In genomic region chr11:10109836-10110235, GRCh38 we compare ENCODE assay signal across 10 cellular contexts.
DNase-seq lines count a peak whose midpoint lies in the region; ATAC-seq and TF ChIP-seq lines count a peak whose summit lies in the region.
"Had no signal": no experiment of that assay in that cellular context is flagged by ENCODE, and none has a peak within 500 bp of the region (broad histone marks: within the 10 kb centered on the region; RNA-seq: fewer than 3 reads in every experiment).

No MANE protein-coding gene starts in this region.

- H3K27ac ChIP-seq in uterus: peak overlapping the region; percentile 12 to 83
- H3K27ac ChIP-seq in CD8-positive, alpha-beta T cell (ENCODE audit: low read depth, low read length): no peak overlapping the region

- no peaks in the 10 kb centered on the region for H3K27me3 ChIP-seq in uterus
- H3K27me3 ChIP-seq in CD8-positive, alpha-beta T cell (ENCODE audit: insufficient read depth, low read length): no peaks in the 10 kb centered on the region

- H3K36me3 ChIP-seq in uterus: no peaks in the 10 kb centered on the region
- H3K36me3 ChIP-seq in CD8-positive, alpha-beta T cell (ENCODE audit: insufficient read depth, low read length): no peaks in the 10 kb centered on the region

- no peaks in the 10 kb centered on the region for H3K4me1 Mint-ChIP-seq in CD8-positive, alpha-beta T cell (ENCODE audit: low read depth)
- H3K4me1 Mint-ChIP-seq: activated B cell treated with CpG ODN at 0.5 μM for 24 hours had no signal

- CTCF ChIA-PET in CD8-positive, alpha-beta T cell (lab: Charles Lee): no interaction called here

- POLR2A ChIA-PET in CD8-positive, alpha-beta T cell (lab: Charles Lee): no interaction called here

- no peaks in the 10 kb centered on the region for H3K27me3 Mint-ChIP-seq in CD8-positive, alpha-beta T cell (ENCODE audit: low read depth)
- H3K27me3 Mint-ChIP-seq: activated B cell treated with CpG ODN at 0.5 μM for 24 hours had no signal

- H3K4me1 ChIP-seq in uterus: peaks cover 0 to 9% of the 10 kb centered on the region in 2 donors
- H3K4me1 ChIP-seq in CD8-positive, alpha-beta T cell (ENCODE audit: insufficient read depth, low read length): no peaks in the 10 kb centered on the region

- H3K9me3 Mint-ChIP-seq in CD8-positive, alpha-beta T cell: peaks cover 3% of the 10 kb centered on the region

- H3K9me3 ChIP-seq in uterus: no peaks in the 10 kb centered on the region
- no peaks in the 10 kb centered on the region for H3K9me3 ChIP-seq in CD8-positive, alpha-beta T cell (ENCODE audit: low read length)

- peaks cover 4% of the 10 kb centered on the region for H3K36me3 Mint-ChIP-seq in CD8-positive, alpha-beta T cell

- no peak for ATAC-seq in CD8-positive, alpha-beta T cell

- H3K4me3 Mint-ChIP-seq in CD8-positive, alpha-beta T cell: no peak overlapping the region
- H3K4me3 Mint-ChIP-seq: activated B cell treated with CpG ODN at 0.5 μM for 24 hours had no signal

- in situ Hi-C loops in astrocyte of the spinal cord (cut with HindIII; ENCODE audit: low sequenced_read_pairs): no loop called here

- no peak overlapping the region for H3K27ac Mint-ChIP-seq in CD8-positive, alpha-beta T cell
- H3K27ac Mint-ChIP-seq: activated B cell treated with CpG ODN at 0.5 μM for 24 hours had no signal

- TF ChIP-seq CTCF in astrocyte of the spinal cord (IDR thresholded peaks at IDR 0.05; ENCODE audit: low read depth, low read length) (no peak), uterus (IDR thresholded peaks at IDR 0.05) (no peak)
- TF ChIP-seq CTCF in CD8-positive, alpha-beta T cell (IDR thresholded peaks at IDR 0.05): no peak

- intact Hi-C loops in uterus (cut with DNase I; ENCODE audit: low total_unique reads): no loop called here
- intact Hi-C loops in CD8-positive, alpha-beta T cell (cut with DNase I, micrococcal nuclease): no loop called here

- H3K4me3 ChIP-seq in astrocyte of the spinal cord (ENCODE audit: low read depth, low read length): no peak overlapping the region
- H3K4me3 ChIP-seq in uterus: no peak overlapping the region
- no peak overlapping the region for H3K4me3 ChIP-seq in CD8-positive, alpha-beta T cell (ENCODE audit: low read depth, low read length)

- peak; percentile 96 for DNase-seq in HCEC 1CT
- DNase-seq in astrocyte of the spinal cord (ENCODE audit: low read depth, low spot score): peak; percentile 42
- peak; percentile 78 for DNase-seq in iris pigment epithelial cell (ENCODE audit: low read depth)
- DNase-seq in uterus: no peak
- no peak for DNase-seq in T-helper 1 cell
- DNase-seq in CD8-positive, alpha-beta T cell: no peak
- no peak for DNase-seq in DMS153 treated with DMSO at 0.1 percent for 48 hours (lab: John Stamatoyannopoulos, UW; ENCODE audit: unreplicated experiment)
- DNase-seq: activated B cell treated with CpG ODN at 0.5 μM for 24 hours, activated T-cell treated with anti-CD3 and anti-CD28 coated beads for 4 hours, substantia nigra had no signal

- TF ChIP-seq POLR2A in uterus (IDR thresholded peaks at IDR 0.05): no peak

Comparison
In these comparisons a context has a peak if more than half of its experiments do, and no peak if none do; other contexts are left out.
1. DNase-seq: peak in HCEC 1CT (single experiment), astrocyte of the spinal cord (single experiment) and iris pigment epithelial cell (single experiment); none in uterus (0 of 2), T-helper 1 cell (0 of 5), CD8-positive, alpha-beta T cell (0 of 7) and DMS153 treated with DMSO at 0.1 percent for 48 hours (single experiment).